9 cellular contexts compared by ENCODE assay signal in genomic region chr17:2101448-2102257, GRCh38. TPM values are rescaled to one million over a fixed set of nuclear protein-coding genes. Genes with fewer than 3 reads are reported as not detected.
DNase-seq lines count a peak whose midpoint lies in the region; ATAC-seq and TF ChIP-seq lines count a peak whose summit lies in the region.
"Had no signal": no experiment of that assay in that cellular context is flagged by ENCODE, and none has a peak within 500 bp of the region (broad histone marks: within the 10 kb centered on the region; RNA-seq: fewer than 3 reads in every experiment).

No MANE protein-coding gene starts in this region.

- no peaks in the 10 kb centered on the region for H3K36me3 ChIP-seq in left lung
- no peaks in the 10 kb centered on the region for H3K36me3 ChIP-seq in ascending aorta

- no peak overlapping the region for H3K27ac ChIP-seq in left lung
- no peak overlapping the region for H3K27ac ChIP-seq in ascending aorta

- DNase-seq in CD1c-positive myeloid dendritic cell (ENCODE audit: extremely low spot score) (peak; percentile 70), NCI-H1105 (lab: John Stamatoyannopoulos, UW) (peak; percentile 80), activated T-helper 1 cell treated with Interleukin-2 at 50 U/mL for 16 hours (ENCODE audit: low read depth) (peak; percentile 31), left lung (peak in 1 of 2 donors; percentile 79), ascending aorta (ENCODE audit: low spot score in 2 of 2) (no peak), NCI-H1436 (lab: John Stamatoyannopoulos, UW) (no peak), foreskin fibroblast (no peak)
- DNase-seq: kidney glomerular epithelial cell had no signal

- H3K4me3 ChIP-seq in left lung (no peak overlapping the region), ascending aorta (no peak overlapping the region), foreskin fibroblast (ENCODE audit: low read depth in 1 of 2, low read length in 2 of 2) (no peak overlapping the region)

- peaks cover 6 to 13% of the 10 kb centered on the region in 2 donors for H3K4me1 ChIP-seq in left lung
- H3K4me1 ChIP-seq in ascending aorta = peaks cover 3 to 8% of the 10 kb centered on the region in 2 donors

- H3K9me3 ChIP-seq in left lung = no peaks in the 10 kb centered on the region
- H3K9me3 ChIP-seq in ascending aorta = no peaks in the 10 kb centered on the region

- intact Hi-C loops in left lung (cut with DNase I) = no loop called here
- intact Hi-C loops in ascending aorta (cut with DNase I) = no loop called here

- TF ChIP-seq CTCF in left lung (IDR thresholded peaks at IDR 0.05) (no peak), ascending aorta (IDR thresholded peaks at IDR 0.05) (no peak), foreskin fibroblast (IDR thresholded peaks at IDR 0.05; ENCODE audit: low read depth, low read length) (no peak)

- H3K27me3 ChIP-seq in left lung (no peaks in the 10 kb centered on the region), ascending aorta (no peaks in the 10 kb centered on the region)

- ATAC-seq in left lung (peak; percentile 82), HG03521 (IDR thresholded peaks at IDR 0.05; ENCODE audit: unreplicated experiment) (no peak)

RNA-seq across cellular contexts. Expression of gene HIC1, which starts 46.8 kb away (rescaled TPM):
- total RNA-seq in left lung = 10 to 100 TPM; 25.5 to 28.2 TPM
- total RNA-seq in ascending aorta = 131 TPM

RNA-seq across cellular contexts. Expression of gene OVCA2, which starts 59.8 kb away (rescaled TPM):
- 10 to 100 TPM; 26.1 to 28.7 TPM for total RNA-seq in left lung
- 71.3 TPM for total RNA-seq in ascending aorta

Comparison
In these comparisons a context has a peak if more than half of its experiments do, and no peak if none do; other contexts are left out.
1. DNase-seq: peak in CD1c-positive myeloid dendritic cell (single experiment), NCI-H1105 (single experiment) and activated T-helper 1 cell treated with Interleukin-2 at 50 U/mL for 16 hours (single experiment); none in ascending aorta (0 of 2), NCI-H1436 (single experiment) and foreskin fibroblast (0 of 2).